In genomic region chr5:176538985-176539384, GRCh38 we compare ENCODE assay signal across 15 cellular contexts. TPM values are rescaled to one million over a fixed set of nuclear protein-coding genes. Genes with fewer than 3 reads are reported as not detected.
DNase-seq lines count a peak whose midpoint lies in the region; ATAC-seq and TF ChIP-seq lines count a peak whose summit lies in the region.
"Had no signal": no experiment of that assay in that cellular context is flagged by ENCODE, and none has a peak within 500 bp of the region (broad histone marks: within the 10 kb centered on the region; RNA-seq: fewer than 3 reads in every experiment).

No MANE protein-coding gene starts in this region.

- 81% methylated on average over 4 of the region's 5 CpGs for WGBS in mesenchymal stem cell
- WGBS in aorta, 2 donors = 61 to 62% methylated on average over 5 of the region's 5 CpGs

- no peak overlapping the region for H2BK5ac ChIP-seq in mesenchymal stem cell (ENCODE audit: low read depth, low read length, poor library complexity, severe bottlenecking)

- no peak overlapping the region for H3K14ac ChIP-seq in mesenchymal stem cell (ENCODE audit: low read length in 2 of 2)

- no peak for TF ChIP-seq CTCF in activated B cell treated with CpG ODN at 0.5 μM for 24 hours (IDR thresholded peaks at IDR 0.05)
- TF ChIP-seq CTCF in dorsolateral prefrontal cortex (IDR thresholded peaks at IDR 0.05 in 54 of 56, conservative IDR thresholded peaks at IDR 0.05 in 2 of 56; ENCODE audit: low read depth in 1 of 56, partially characterized antibody in 56 of 56) = no peak

- peaks cover 61 to 70% (median 67%) of the 10 kb centered on the region in 3 donors for H3K4me1 Mint-ChIP-seq in CD8-positive, alpha-beta memory T cell
- H3K4me1 Mint-ChIP-seq in activated B cell treated with CpG ODN at 0.5 μM for 24 hours = peaks cover 65% of the 10 kb centered on the region

- H2BK12ac ChIP-seq in mesenchymal stem cell (ENCODE audit: low read length in 2 of 2) = no peak overlapping the region

- no peak for DNase-seq in CD8-positive, alpha-beta memory T cell
- no peak for DNase-seq in activated B cell treated with CpG ODN at 0.5 μM for 24 hours
- DNase-seq in mesenchymal stem cell = no peak
- no peak for DNase-seq in dorsolateral prefrontal cortex
- DNase-seq in aorta = no peak
- no peak for DNase-seq in hypothalamus (lab: John Stamatoyannopoulos, UW)
- DNase-seq: caudate nucleus; left cardiac atrium; naive B cell; NCI-H2029 treated with DMSO at 0.1 percent for 48 hours; stimulated activated CD4-positive, alpha-beta T cell treated with anti-CD3 and anti-CD28 coated beads, Interleukin-4, amount 100 ng/mL, for 1 hour; T1000 had no signal

- H2BK15ac ChIP-seq in mesenchymal stem cell (ENCODE audit: low read depth, poor library complexity, severe bottlenecking) = no peak overlapping the region

- POLR2A ChIA-PET in CD8-positive, alpha-beta memory T cell (lab: Charles Lee) = interaction anchor here (2.8 to 4.0 kb wide), 2 partner anchors 10 to 91 kb away, joined by 8 to 50 read pairs; partner anchors contain the start of genes CDHR2 and FAF2
- POLR2A ChIA-PET in activated B cell treated with CpG ODN at 0.5 μM for 24 hours (lab: Charles Lee) = interaction anchor here (2.4 to 4.2 kb wide), 2 partner anchors 11 to 122 kb away, joined by 7 to 22 read pairs; partner anchors contain the start of gene CLTB

- H3K27ac Mint-ChIP-seq in CD8-positive, alpha-beta memory T cell = peak overlapping the region; percentile 56 to 100 (median 99)
- peak overlapping the region; percentile 95 for H3K27ac Mint-ChIP-seq in activated B cell treated with CpG ODN at 0.5 μM for 24 hours

- H3K9me3 ChIP-seq in BLaER1 treated with 17β-estradiol and CSF1 and Interleukin-3, amounts not matched to agents 10 nM and 100 nM (replicated peaks in 1 of 11) = no peaks in the 10 kb centered on the region
- no peaks in the 10 kb centered on the region for H3K9me3 ChIP-seq in CD8-positive, alpha-beta memory T cell (ENCODE audit: low read length)
- no peaks in the 10 kb centered on the region for H3K9me3 ChIP-seq in mesenchymal stem cell (ENCODE audit: control insufficient read depth, low read length)
- no peaks in the 10 kb centered on the region for H3K9me3 ChIP-seq in aorta (ENCODE audit: control insufficient read depth, low read length)
- H3K9me3 ChIP-seq: right atrium auricular region had no signal

- H4K20me1 ChIP-seq in BLaER1 treated with 17β-estradiol and CSF1 and Interleukin-3, amounts not matched to agents 10 nM and 100 nM = peaks cover 4 to 12% (median 12%) of the 10 kb centered on the region in 11 experiments; a peak in 16 of 22 replicates

- H3K27me3 ChIP-seq in BLaER1 treated with 17β-estradiol and CSF1 and Interleukin-3, amounts not matched to agents 10 nM and 100 nM = no peaks in the 10 kb centered on the region
- no peaks in the 10 kb centered on the region for H3K27me3 ChIP-seq in CD8-positive, alpha-beta memory T cell (ENCODE audit: insufficient read depth, low read length, poor library complexity, severe bottlenecking)
- H3K27me3 ChIP-seq in mesenchymal stem cell (ENCODE audit: control insufficient read depth in 1 of 2, insufficient read depth in 1 of 2, low read length in 2 of 2) (no peaks in the 10 kb centered on the region), dorsolateral prefrontal cortex (no peaks in the 10 kb centered on the region), aorta (ENCODE audit: control insufficient read depth in 1 of 2, insufficient read depth in 2 of 2, low read length in 1 of 2) (no peaks in the 10 kb centered on the region)
- H3K27me3 ChIP-seq: right atrium auricular region had no signal

- H3K4me3 Mint-ChIP-seq in CD8-positive, alpha-beta memory T cell = peak overlapping the region in 5 of 7 donors; percentile 12 to 55 (median 23)
- no peak overlapping the region for H3K4me3 Mint-ChIP-seq in activated B cell treated with CpG ODN at 0.5 μM for 24 hours

- no peak overlapping the region for H3K4ac ChIP-seq in mesenchymal stem cell (ENCODE audit: low read depth in 1 of 2, low read length in 2 of 2)

- no peak overlapping the region; a peak in 1 of 22 replicates for H3K9ac ChIP-seq in BLaER1 treated with 17β-estradiol and CSF1 and Interleukin-3, amounts not matched to agents 10 nM and 100 nM
- H3K9ac ChIP-seq in mesenchymal stem cell (ENCODE audit: low read length) = peak overlapping the region; percentile 16

- H3K27me3 Mint-ChIP-seq in CD8-positive, alpha-beta memory T cell = peaks cover 0 to 7% of the 10 kb centered on the region in 2 donors
- H3K27me3 Mint-ChIP-seq in activated B cell treated with CpG ODN at 0.5 μM for 24 hours = no peaks in the 10 kb centered on the region
- H3K27me3 Mint-ChIP-seq: naive B cell, type B pancreatic cell had no signal

- no peaks in the 10 kb centered on the region for H3K9me3 Mint-ChIP-seq in CD8-positive, alpha-beta memory T cell
- H3K9me3 Mint-ChIP-seq in activated B cell treated with CpG ODN at 0.5 μM for 24 hours = no peaks in the 10 kb centered on the region
- H3K9me3 Mint-ChIP-seq: naive B cell, type B pancreatic cell had no signal

- no peak overlapping the region for H4K8ac ChIP-seq in mesenchymal stem cell (ENCODE audit: low read length)

- H3K4me3 ChIP-seq in BLaER1 treated with 17β-estradiol and CSF1 and Interleukin-3, amounts not matched to agents 10 nM and 100 nM = no peak overlapping the region
- H3K4me3 ChIP-seq in CD8-positive, alpha-beta memory T cell (ENCODE audit: low read length) = no peak overlapping the region
- H3K4me3 ChIP-seq in mesenchymal stem cell (ENCODE audit: insufficient read depth in 1 of 2, low read depth in 1 of 2, low read length in 2 of 2) = no peak overlapping the region
- peak overlapping the region in 2 of 59 donors; percentile 85 to 99 for H3K4me3 ChIP-seq in dorsolateral prefrontal cortex
- H3K4me3 ChIP-seq in aorta (ENCODE audit: low read length in 2 of 2) = no peak overlapping the region

- peaks cover 0 to 8% (median 0%) of the 10 kb centered on the region in 11 experiments; a peak in 3 of 22 replicates for H3K36me3 ChIP-seq in BLaER1 treated with 17β-estradiol and CSF1 and Interleukin-3, amounts not matched to agents 10 nM and 100 nM
- H3K36me3 ChIP-seq in CD8-positive, alpha-beta memory T cell (ENCODE audit: insufficient read depth, low read length) = no peaks in the 10 kb centered on the region
- peaks cover 0 to 7% of the 10 kb centered on the region in 2 experiments for H3K36me3 ChIP-seq in mesenchymal stem cell (ENCODE audit: control insufficient read depth in 1 of 2, insufficient read depth in 2 of 2, low read depth in 1 of 2, low read length in 2 of 2)
- no peaks in the 10 kb centered on the region for H3K36me3 ChIP-seq in aorta (ENCODE audit: control insufficient read depth in 1 of 2, insufficient read depth in 2 of 2, low read length in 1 of 2)
- H3K36me3 ChIP-seq: right atrium auricular region had no signal

- H4K91ac ChIP-seq in mesenchymal stem cell (ENCODE audit: low read length) = no peak overlapping the region

- intact Hi-C loops in activated B cell treated with CpG ODN at 0.5 μM for 24 hours (cut with micrococcal nuclease) = loop anchor here (5.0 to 10.0 kb wide), 4 partner anchors 93 to 1576 kb away; partner anchors contain the start of genes EIF4E1B, N4BP3, NSD1 and PRELID1
- intact Hi-C loops in dorsolateral prefrontal cortex (cut with DNase I) = loop anchor here (5.0 to 10.0 kb wide), 3 partner anchors 108 to 468 kb away; partner anchors contain the start of genes UIMC1 (in 2 of the 2) and TSPAN17 (in 1 of the 2)
- intact Hi-C loops in aorta (cut with DNase I) = loop anchor here (5.0 to 10.0 kb wide), 5 partner anchors 92 to 172 kb away; partner anchors contain the start of genes CLTB (in 2 of the 2), ARL10 (in 1 of the 2), FAF2 (in 1 of the 2) and HIGD2A (in 1 of the 2)

- H3K79me1 ChIP-seq in mesenchymal stem cell (replicated peaks; ENCODE audit: low read length, poor library complexity, severe bottlenecking) = peaks cover 6% of the 10 kb centered on the region

- H3K18ac ChIP-seq in mesenchymal stem cell (ENCODE audit: low read depth in 1 of 2, low read length in 2 of 2) = no peak overlapping the region

- H3K27ac ChIP-seq in BLaER1 treated with 17β-estradiol and CSF1 and Interleukin-3, amounts not matched to agents 10 nM and 100 nM = peak overlapping the region in 2 of 11 experiments; percentile 24 to 36; a peak in 1 of 22 replicates
- no peak overlapping the region for H3K27ac ChIP-seq in CD8-positive, alpha-beta memory T cell (ENCODE audit: low read depth, low read length)
- no peak overlapping the region for H3K27ac ChIP-seq in mesenchymal stem cell (ENCODE audit: low read length, poor library complexity, severe bottlenecking)
- H3K27ac ChIP-seq in dorsolateral prefrontal cortex = peak overlapping the region in 23 of 59 donors; percentile 4 to 100 (median 61)
- no peak overlapping the region for H3K27ac ChIP-seq in aorta (ENCODE audit: low read depth in 1 of 2, low read length in 2 of 2)

- H3K23ac ChIP-seq in mesenchymal stem cell (ENCODE audit: low read length in 2 of 2) = no peak overlapping the region

- H2AFZ ChIP-seq in mesenchymal stem cell (ENCODE audit: low read depth, low read length) = no peak overlapping the region

- no peak for ATAC-seq in activated B cell treated with CpG ODN at 0.5 μM for 24 hours (ENCODE audit: low read depth)
- ATAC-seq in aorta (ENCODE audit: low FRiP score) = no peak
- ATAC-seq: left cardiac atrium had no signal

- CTCF ChIA-PET in CD8-positive, alpha-beta memory T cell (lab: Charles Lee) = interaction anchor here (1.1 to 5.1 kb wide), 4 partner anchors 9 to 122 kb away, joined by 4 to 33 read pairs (median 6); partner anchors contain the start of genes CLTB and FAF2
- CTCF ChIA-PET in activated B cell treated with CpG ODN at 0.5 μM for 24 hours (lab: Charles Lee) = interaction anchor here (1.5 to 1.6 kb wide), 3 partner anchors 91 to 123 kb away, joined by 4 to 5 read pairs (median 5); partner anchors contain the start of genes CLTB and FAF2

- peaks cover 58 to 75% (median 66%) of the 10 kb centered on the region in 10 experiments for H3K4me1 ChIP-seq in BLaER1 treated with 17β-estradiol and CSF1 and Interleukin-3, amounts not matched to agents 10 nM and 100 nM
- peaks cover 64% of the 10 kb centered on the region for H3K4me1 ChIP-seq in CD8-positive, alpha-beta memory T cell (ENCODE audit: insufficient read depth, low read length)
- H3K4me1 ChIP-seq in mesenchymal stem cell (ENCODE audit: control insufficient read depth, insufficient read depth, low read depth, low read length) (peaks cover 42% of the 10 kb centered on the region), aorta (ENCODE audit: control insufficient read depth in 1 of 2, insufficient read depth in 2 of 2, low read length in 2 of 2) (no peaks in the 10 kb centered on the region)

- peak overlapping the region; percentile 80 to 100 (median 98); a peak in 20 of 22 replicates for H3K4me2 ChIP-seq in BLaER1 treated with 17β-estradiol and CSF1 and Interleukin-3, amounts not matched to agents 10 nM and 100 nM
- H3K4me2 ChIP-seq in mesenchymal stem cell (ENCODE audit: low read length, poor library complexity, severe bottlenecking) = no peak overlapping the region

- H2BK120ac ChIP-seq in mesenchymal stem cell (ENCODE audit: low read depth, low read length) = no peak overlapping the region

- no peak overlapping the region for H2AK5ac ChIP-seq in mesenchymal stem cell (ENCODE audit: low read length, severe bottlenecking)

- peaks cover 0 to 35% (median 4%) of the 10 kb centered on the region in 3 donors for H3K36me3 Mint-ChIP-seq in CD8-positive, alpha-beta memory T cell
- H3K36me3 Mint-ChIP-seq in activated B cell treated with CpG ODN at 0.5 μM for 24 hours (ENCODE audit: low read depth) = peaks cover 15% of the 10 kb centered on the region
- H3K36me3 Mint-ChIP-seq: naive B cell had no signal

RNA-seq across cellular contexts. Expression of gene RNF44, which starts 1.8 kb away (rescaled TPM):
- total RNA-seq in CD8-positive, alpha-beta memory T cell = 10 to 100 TPM; 54.6 to 56.8 TPM
- polyA plus RNA-seq in CD8-positive, alpha-beta memory T cell = 4.3 TPM
- total RNA-seq in activated B cell treated with CpG ODN at 0.5 μM for 24 hours (78.6 and 96.5 TPM in 2 replicates), dorsolateral prefrontal cortex (10 to 100 TPM; 47.3 to 95.7 (median 68.5) TPM), aorta (10 to 100 TPM; 23.2 to 40.6 TPM)
- 19.2 TPM for polyA plus RNA-seq in mesenchymal stem cell (2013, experiment 1 of 2)
- 17.6 TPM for polyA plus RNA-seq in mesenchymal stem cell (2013, experiment 2 of 2)
- polyA plus RNA-seq in aorta = 10 to 100 TPM in 1 of 2 donors, 1 to 10 TPM in 1; 8.5 to 13.4 TPM

RNA-seq across cellular contexts. Expression of gene CDHR2, which starts 10.2 kb away (rescaled TPM):
- 1 to 10 TPM in 1 of 2 experiments, under 1 TPM in 1; 0.49 to 1.1 TPM for total RNA-seq in CD8-positive, alpha-beta memory T cell
- polyA plus RNA-seq in CD8-positive, alpha-beta memory T cell = not detected
- total RNA-seq in activated B cell treated with CpG ODN at 0.5 μM for 24 hours (0.31 and 0.42 TPM in 2 replicates), dorsolateral prefrontal cortex (1 to 10 TPM in 116 of 120 experiments, under 1 TPM in 4; 0.58 to 7.9 (median 2.4) TPM), aorta (not detected)
- 0.01 TPM for polyA plus RNA-seq in mesenchymal stem cell (2013, experiment 1 of 2)
- polyA plus RNA-seq in mesenchymal stem cell (2013, experiment 2 of 2) = not detected
- polyA plus RNA-seq in aorta = 10 to 100 TPM in 1 of 2 donors, under 1 TPM in 1; 0.08 to 21.5 TPM
